In the genomic region with DNA sequence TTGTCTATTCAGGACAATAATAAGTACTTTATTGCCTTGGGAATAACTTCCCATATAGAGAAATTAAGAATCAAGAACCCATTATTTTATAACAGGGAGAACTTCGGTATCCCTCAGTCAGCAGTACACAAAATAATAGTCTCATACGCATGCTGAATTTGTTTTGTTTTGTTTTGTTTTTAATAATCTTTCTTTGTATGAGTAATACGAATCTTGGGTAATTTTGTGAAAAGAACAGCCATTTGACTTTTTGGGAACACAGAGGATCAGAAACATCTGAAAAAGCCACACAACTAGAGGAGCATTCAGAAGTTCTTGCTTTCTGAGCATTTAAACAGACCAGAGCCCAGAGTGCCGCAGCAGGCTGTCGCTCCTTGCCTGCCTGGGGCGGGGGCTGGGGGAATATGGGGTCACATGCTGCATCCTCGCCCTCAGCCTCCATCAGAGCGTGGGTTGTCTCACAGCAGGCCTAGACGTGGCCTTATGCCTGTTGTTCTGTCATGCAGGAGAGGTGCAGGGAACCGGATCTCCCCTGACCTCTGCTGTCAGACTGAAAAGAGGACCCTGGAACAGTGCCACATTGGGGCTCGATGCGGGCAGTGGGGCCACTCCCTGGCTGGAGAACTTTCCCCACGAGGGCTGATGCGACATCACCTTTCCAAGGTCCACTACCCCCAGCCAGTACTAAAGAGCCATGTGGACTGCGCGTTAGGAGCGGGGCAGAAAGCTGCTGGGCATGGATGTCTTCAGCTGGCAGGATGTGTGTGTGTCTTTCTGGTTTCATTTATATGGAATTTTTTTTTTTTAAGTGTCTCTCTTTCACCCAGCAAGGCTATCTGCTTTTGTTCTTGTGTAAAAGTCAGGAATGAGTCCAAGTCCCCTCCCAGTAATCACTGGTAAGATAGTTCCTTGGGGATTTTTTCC, we compare ENCODE assay signal across 1 cellular context.
TF ChIP-seq lines count a peak whose summit lies in the region.

No MANE protein-coding gene starts in this region.

TF ChIP-seq in HEK293, 187 proteins besides CTCF, POLR2A, EP300 and RAD21 (continued from another document):
- TF ChIP-seq REST (tag by site-specific recombination; IDR thresholded peaks at IDR 0.05) (no peak), ZNF23 (tag by site-specific recombination; IDR thresholded peaks at IDR 0.05; ENCODE audit: borderline replicate concordance) (no peak), KLF1 (tag by site-specific recombination; IDR thresholded peaks at IDR 0.05) (no peak), EGR2 (tag by site-specific recombination; IDR thresholded peaks at IDR 0.05; ENCODE audit: low read depth) (peak; percentile 78), ZNF175 (tag by site-specific recombination; IDR thresholded peaks at IDR 0.05) (no peak), ZFHX2 (tag by site-specific recombination; conservative IDR thresholded peaks at IDR 0.05) (peak; percentile 86), ZNF600 (tag by site-specific recombination; IDR thresholded peaks at IDR 0.05) (peak; percentile 50; the same call in 1 of the 2 replicates), ZFP69B (tag by site-specific recombination; IDR thresholded peaks at IDR 0.05) (peak; percentile 87), ZBTB20 (tag by site-specific recombination; IDR thresholded peaks at IDR 0.05) (no peak), ZSCAN18 (tag by site-specific recombination; IDR thresholded peaks at IDR 0.05) (no peak), PATZ1 (tag by site-specific recombination; IDR thresholded peaks at IDR 0.05) (peak; percentile 40; the same call in 1 of the 2 replicates), ZBTB17 (tag by site-specific recombination; IDR thresholded peaks at IDR 0.05) (peak; percentile 27), GLIS2 (tag by site-specific recombination; IDR thresholded peaks at IDR 0.05) (peak; percentile 72), ZNF2 (tag by site-specific recombination; IDR thresholded peaks at IDR 0.05) (0 out of 2 replicates have a peak, but pooled peaks have one; percentile 6)
- TF ChIP-seq, protein P1, sequence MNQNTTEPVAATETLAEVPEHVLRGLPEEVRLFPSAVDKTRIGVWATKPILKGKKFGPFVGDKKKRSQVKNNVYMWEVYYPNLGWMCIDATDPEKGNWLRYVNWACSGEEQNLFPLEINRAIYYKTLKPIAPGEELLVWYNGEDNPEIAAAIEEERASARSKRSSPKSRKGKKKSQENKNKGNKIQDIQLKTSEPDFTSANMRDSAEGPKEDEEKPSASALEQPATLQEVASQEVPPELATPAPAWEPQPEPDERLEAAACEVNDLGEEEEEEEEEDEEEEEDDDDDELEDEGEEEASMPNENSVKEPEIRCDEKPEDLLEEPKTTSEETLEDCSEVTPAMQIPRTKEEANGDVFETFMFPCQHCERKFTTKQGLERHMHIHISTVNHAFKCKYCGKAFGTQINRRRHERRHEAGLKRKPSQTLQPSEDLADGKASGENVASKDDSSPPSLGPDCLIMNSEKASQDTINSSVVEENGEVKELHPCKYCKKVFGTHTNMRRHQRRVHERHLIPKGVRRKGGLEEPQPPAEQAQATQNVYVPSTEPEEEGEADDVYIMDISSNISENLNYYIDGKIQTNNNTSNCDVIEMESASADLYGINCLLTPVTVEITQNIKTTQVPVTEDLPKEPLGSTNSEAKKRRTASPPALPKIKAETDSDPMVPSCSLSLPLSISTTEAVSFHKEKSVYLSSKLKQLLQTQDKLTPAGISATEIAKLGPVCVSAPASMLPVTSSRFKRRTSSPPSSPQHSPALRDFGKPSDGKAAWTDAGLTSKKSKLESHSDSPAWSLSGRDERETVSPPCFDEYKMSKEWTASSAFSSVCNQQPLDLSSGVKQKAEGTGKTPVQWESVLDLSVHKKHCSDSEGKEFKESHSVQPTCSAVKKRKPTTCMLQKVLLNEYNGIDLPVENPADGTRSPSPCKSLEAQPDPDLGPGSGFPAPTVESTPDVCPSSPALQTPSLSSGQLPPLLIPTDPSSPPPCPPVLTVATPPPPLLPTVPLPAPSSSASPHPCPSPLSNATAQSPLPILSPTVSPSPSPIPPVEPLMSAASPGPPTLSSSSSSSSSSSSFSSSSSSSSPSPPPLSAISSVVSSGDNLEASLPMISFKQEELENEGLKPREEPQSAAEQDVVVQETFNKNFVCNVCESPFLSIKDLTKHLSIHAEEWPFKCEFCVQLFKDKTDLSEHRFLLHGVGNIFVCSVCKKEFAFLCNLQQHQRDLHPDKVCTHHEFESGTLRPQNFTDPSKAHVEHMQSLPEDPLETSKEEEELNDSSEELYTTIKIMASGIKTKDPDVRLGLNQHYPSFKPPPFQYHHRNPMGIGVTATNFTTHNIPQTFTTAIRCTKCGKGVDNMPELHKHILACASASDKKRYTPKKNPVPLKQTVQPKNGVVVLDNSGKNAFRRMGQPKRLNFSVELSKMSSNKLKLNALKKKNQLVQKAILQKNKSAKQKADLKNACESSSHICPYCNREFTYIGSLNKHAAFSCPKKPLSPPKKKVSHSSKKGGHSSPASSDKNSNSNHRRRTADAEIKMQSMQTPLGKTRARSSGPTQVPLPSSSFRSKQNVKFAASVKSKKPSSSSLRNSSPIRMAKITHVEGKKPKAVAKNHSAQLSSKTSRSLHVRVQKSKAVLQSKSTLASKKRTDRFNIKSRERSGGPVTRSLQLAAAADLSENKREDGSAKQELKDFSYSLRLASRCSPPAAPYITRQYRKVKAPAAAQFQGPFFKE (tag by site-specific recombination; IDR thresholded peaks at IDR 0.05; ENCODE audit: borderline replicate concordance) = no peak
TF ChIP-seq in HEK293: peak in this region for 11.
